Comparison of ENCODE assay signal across 10 cellular contexts in genomic region chr14:61644834-61645233, GRCh38. TPM values are rescaled to one million over a fixed set of nuclear protein-coding genes. Genes with fewer than 3 reads are reported as not detected.
A peak's percentile ranks its signal among the peaks of the same experiment; 100 is the strongest.
DNase-seq lines count a peak whose midpoint lies in the region; ATAC-seq and TF ChIP-seq lines count a peak whose summit lies in the region.
"Had no signal": no experiment of that assay in that cellular context is flagged by ENCODE, and none has a peak within 500 bp of the region (broad histone marks: within the 10 kb centered on the region; RNA-seq: fewer than 3 reads in every experiment).

No MANE protein-coding gene starts in this region.

- CTCF ChIA-PET in MCF 10A (lab: Yijun Ruan, JAX): no interaction called here
- CTCF ChIA-PET in activated naive CD4-positive, alpha-beta T cell treated with anti-CD3 and anti-CD28 coated beads for 36 hours (lab: Charles Lee): no interaction called here
- CTCF ChIA-PET in activated CD4-positive, alpha-beta T cell treated with anti-CD3 and anti-CD28 coated beads, Interleukin-2, amount 10 ng/mL, durations not matched to agents 7 days and 5 days (lab: Charles Lee): no interaction called here

- no peak overlapping the region for H3K27ac Mint-ChIP-seq in MCF 10A (ENCODE audit: low read depth, unreplicated experiment)
- H3K27ac Mint-ChIP-seq in stimulated activated memory B cell treated with anti-CD40 and anti-IgM and Interleukin-4, amounts not matched to agents 10 μg/mL and 1 μg/mL and 100 μg/mL, for 72 hours: peak overlapping the region; percentile 75
- H3K27ac Mint-ChIP-seq in activated naive CD4-positive, alpha-beta T cell treated with anti-CD3 and anti-CD28 coated beads for 36 hours: no peak overlapping the region
- no peak overlapping the region for H3K27ac Mint-ChIP-seq in activated CD4-positive, alpha-beta T cell treated with anti-CD3 and anti-CD28 coated beads, Interleukin-2, amount 10 ng/mL, durations not matched to agents 7 days and 5 days

- intact Hi-C loops in MCF 10A (cut with micrococcal nuclease): loop anchor here (5.0 kb wide), 1 partner anchor 52 kb away; the partner anchor contains the start of gene HIF1A
- intact Hi-C loops in breast epithelium (cut with DNase I; ENCODE audit: low total_unique reads): no loop called here
- intact Hi-C loops in activated naive CD4-positive, alpha-beta T cell treated with anti-CD3 and anti-CD28 coated beads for 36 hours (cut with micrococcal nuclease): no loop called here

- no peaks in the 10 kb centered on the region for H3K4me1 ChIP-seq in breast epithelium

- no peaks in the 10 kb centered on the region for H3K27me3 Mint-ChIP-seq in MCF 10A (ENCODE audit: insufficient read depth, unreplicated experiment)
- no peaks in the 10 kb centered on the region for H3K27me3 Mint-ChIP-seq in stimulated activated memory B cell treated with anti-CD40 and anti-IgM and Interleukin-4, amounts not matched to agents 10 μg/mL and 1 μg/mL and 100 μg/mL, for 72 hours
- no peaks in the 10 kb centered on the region for H3K27me3 Mint-ChIP-seq in activated naive CD4-positive, alpha-beta T cell treated with anti-CD3 and anti-CD28 coated beads for 36 hours (ENCODE audit: low read depth)
- H3K27me3 Mint-ChIP-seq in activated CD4-positive, alpha-beta T cell treated with anti-CD3 and anti-CD28 coated beads, Interleukin-2, amount 10 ng/mL, durations not matched to agents 7 days and 5 days: no peaks in the 10 kb centered on the region

- H3K4me3 ChIP-seq in breast epithelium: no peak overlapping the region

- DNase-seq in MCF 10A (ENCODE audit: unreplicated experiment): peak; percentile 30
- DNase-seq in breast epithelium (ENCODE audit: low spot score in 2 of 2): no peak
- peak; percentile 46 for DNase-seq in NCI-H748 treated with DMSO at 0.1 percent for 48 hours (lab: John Stamatoyannopoulos, UW)
- no peak for DNase-seq in activated naive CD4-positive, alpha-beta T cell treated with anti-CD3 and anti-CD28 coated beads for 36 hours
- DNase-seq in T-helper 1 cell: no peak
- DNase-seq in activated CD4-positive, alpha-beta T cell treated with anti-CD3 and anti-CD28 coated beads, Interleukin-2, amount 10 ng/mL, durations not matched to agents 7 days and 5 days: no peak
- DNase-seq: amniotic stem cell, Right ventricle myocardium superior had no signal

- ATAC-seq in HG03108 (IDR thresholded peaks at IDR 0.05; ENCODE audit: unreplicated experiment): peak; percentile 81
- peak; percentile 64 for ATAC-seq in stimulated activated memory B cell treated with anti-CD40 and anti-IgM and Interleukin-4, amounts not matched to agents 10 μg/mL and 1 μg/mL and 100 μg/mL, for 72 hours

- H3K4me1 Mint-ChIP-seq in MCF 10A (ENCODE audit: insufficient read depth, unreplicated experiment): peaks cover 49% of the 10 kb centered on the region
- peaks cover 28% of the 10 kb centered on the region for H3K4me1 Mint-ChIP-seq in stimulated activated memory B cell treated with anti-CD40 and anti-IgM and Interleukin-4, amounts not matched to agents 10 μg/mL and 1 μg/mL and 100 μg/mL, for 72 hours
- peaks cover 42% of the 10 kb centered on the region for H3K4me1 Mint-ChIP-seq in activated naive CD4-positive, alpha-beta T cell treated with anti-CD3 and anti-CD28 coated beads for 36 hours (ENCODE audit: low read depth)
- peaks cover 24% of the 10 kb centered on the region for H3K4me1 Mint-ChIP-seq in activated CD4-positive, alpha-beta T cell treated with anti-CD3 and anti-CD28 coated beads, Interleukin-2, amount 10 ng/mL, durations not matched to agents 7 days and 5 days

- BruUV-seq in MCF 10A (replicated peaks; lab: Mats Ljungman, UMichigan): no TSS peak

- no peak for TF ChIP-seq POLR2A in breast epithelium (IDR thresholded peaks at IDR 0.05)

- no peaks in the 10 kb centered on the region for H3K27me3 ChIP-seq in breast epithelium

- H3K9me3 ChIP-seq in breast epithelium: no peaks in the 10 kb centered on the region

- POLR2A ChIA-PET in MCF 10A (lab: Yijun Ruan, JAX): interaction anchor here (0.7 to 2.1 kb wide), 2 partner anchors 20 to 24 kb away, joined by 3 to 5 read pairs; no protein-coding TSS in a partner anchor
- POLR2A ChIA-PET in activated CD4-positive, alpha-beta T cell treated with anti-CD3 and anti-CD28 coated beads, Interleukin-2, amount 10 ng/mL, durations not matched to agents 7 days and 5 days (lab: Charles Lee): no interaction called here

- no peaks in the 10 kb centered on the region for H3K36me3 ChIP-seq in breast epithelium

- no peaks in the 10 kb centered on the region for H3K9me3 Mint-ChIP-seq in MCF 10A (ENCODE audit: unreplicated experiment)
- no peaks in the 10 kb centered on the region for H3K9me3 Mint-ChIP-seq in stimulated activated memory B cell treated with anti-CD40 and anti-IgM and Interleukin-4, amounts not matched to agents 10 μg/mL and 1 μg/mL and 100 μg/mL, for 72 hours
- no peaks in the 10 kb centered on the region for H3K9me3 Mint-ChIP-seq in activated naive CD4-positive, alpha-beta T cell treated with anti-CD3 and anti-CD28 coated beads for 36 hours
- no peaks in the 10 kb centered on the region for H3K9me3 Mint-ChIP-seq in activated CD4-positive, alpha-beta T cell treated with anti-CD3 and anti-CD28 coated beads, Interleukin-2, amount 10 ng/mL, durations not matched to agents 7 days and 5 days

- TF ChIP-seq CTCF in MCF 10A (IDR thresholded peaks at IDR 0.05; ENCODE audit: unreplicated experiment) (no peak), breast epithelium (IDR thresholded peaks at IDR 0.05) (no peak)

- H3K27ac ChIP-seq in breast epithelium: no peak overlapping the region

- H3K4me3 Mint-ChIP-seq in MCF 10A (ENCODE audit: unreplicated experiment): no peak overlapping the region
- H3K4me3 Mint-ChIP-seq in stimulated activated memory B cell treated with anti-CD40 and anti-IgM and Interleukin-4, amounts not matched to agents 10 μg/mL and 1 μg/mL and 100 μg/mL, for 72 hours: no peak overlapping the region
- no peak overlapping the region for H3K4me3 Mint-ChIP-seq in activated naive CD4-positive, alpha-beta T cell treated with anti-CD3 and anti-CD28 coated beads for 36 hours
- no peak overlapping the region for H3K4me3 Mint-ChIP-seq in activated CD4-positive, alpha-beta T cell treated with anti-CD3 and anti-CD28 coated beads, Interleukin-2, amount 10 ng/mL, durations not matched to agents 7 days and 5 days

- H3K36me3 Mint-ChIP-seq in MCF 10A (ENCODE audit: insufficient read depth, unreplicated experiment): no peaks in the 10 kb centered on the region
- H3K36me3 Mint-ChIP-seq in stimulated activated memory B cell treated with anti-CD40 and anti-IgM and Interleukin-4, amounts not matched to agents 10 μg/mL and 1 μg/mL and 100 μg/mL, for 72 hours: no peaks in the 10 kb centered on the region
- no peaks in the 10 kb centered on the region for H3K36me3 Mint-ChIP-seq in activated naive CD4-positive, alpha-beta T cell treated with anti-CD3 and anti-CD28 coated beads for 36 hours (ENCODE audit: low read depth)
- H3K36me3 Mint-ChIP-seq in activated CD4-positive, alpha-beta T cell treated with anti-CD3 and anti-CD28 coated beads, Interleukin-2, amount 10 ng/mL, durations not matched to agents 7 days and 5 days (ENCODE audit: low read depth): peaks cover 5% of the 10 kb centered on the region

RNA-seq across cellular contexts. Expression of gene HIF1A, which starts 50.5 kb away (rescaled TPM):
- 193 and 202 TPM in 2 replicates for total RNA-seq in MCF 10A (2022)
- total RNA-seq in breast epithelium: 100 to 1,000 TPM in 1 of 3 donors, 10 to 100 TPM in 2; 64.8 to 104 (median 92.3) TPM
- 100 to 1,000 TPM; 398 to 417 TPM for total RNA-seq in activated naive CD4-positive, alpha-beta T cell treated with anti-CD3 and anti-CD28 coated beads for 36 hours
- 100 to 1,000 TPM in 1 of 2 experiments, 10 to 100 TPM in 1; 97.0 to 116 TPM for total RNA-seq in activated CD4-positive, alpha-beta T cell treated with anti-CD3 and anti-CD28 coated beads, Interleukin-2, amount 10 ng/mL, durations not matched to agents 7 days and 5 days

Comparison
In these comparisons a context has a peak if more than half of its experiments do, and no peak if none do; other contexts are left out.
1. DNase-seq: peak in MCF 10A (single experiment) and NCI-H748 treated with DMSO at 0.1 percent for 48 hours (single experiment); none in breast epithelium (0 of 2), activated naive CD4-positive, alpha-beta T cell treated with anti-CD3 and anti-CD28 coated beads for 36 hours (single experiment), T-helper 1 cell (0 of 5) and activated CD4-positive, alpha-beta T cell treated with anti-CD3 and anti-CD28 coated beads, Interleukin-2, amount 10 ng/mL, durations not matched to agents 7 days and 5 days (single experiment).